ENCODE assay signal across 18 cellular contexts in the genomic region with DNA sequence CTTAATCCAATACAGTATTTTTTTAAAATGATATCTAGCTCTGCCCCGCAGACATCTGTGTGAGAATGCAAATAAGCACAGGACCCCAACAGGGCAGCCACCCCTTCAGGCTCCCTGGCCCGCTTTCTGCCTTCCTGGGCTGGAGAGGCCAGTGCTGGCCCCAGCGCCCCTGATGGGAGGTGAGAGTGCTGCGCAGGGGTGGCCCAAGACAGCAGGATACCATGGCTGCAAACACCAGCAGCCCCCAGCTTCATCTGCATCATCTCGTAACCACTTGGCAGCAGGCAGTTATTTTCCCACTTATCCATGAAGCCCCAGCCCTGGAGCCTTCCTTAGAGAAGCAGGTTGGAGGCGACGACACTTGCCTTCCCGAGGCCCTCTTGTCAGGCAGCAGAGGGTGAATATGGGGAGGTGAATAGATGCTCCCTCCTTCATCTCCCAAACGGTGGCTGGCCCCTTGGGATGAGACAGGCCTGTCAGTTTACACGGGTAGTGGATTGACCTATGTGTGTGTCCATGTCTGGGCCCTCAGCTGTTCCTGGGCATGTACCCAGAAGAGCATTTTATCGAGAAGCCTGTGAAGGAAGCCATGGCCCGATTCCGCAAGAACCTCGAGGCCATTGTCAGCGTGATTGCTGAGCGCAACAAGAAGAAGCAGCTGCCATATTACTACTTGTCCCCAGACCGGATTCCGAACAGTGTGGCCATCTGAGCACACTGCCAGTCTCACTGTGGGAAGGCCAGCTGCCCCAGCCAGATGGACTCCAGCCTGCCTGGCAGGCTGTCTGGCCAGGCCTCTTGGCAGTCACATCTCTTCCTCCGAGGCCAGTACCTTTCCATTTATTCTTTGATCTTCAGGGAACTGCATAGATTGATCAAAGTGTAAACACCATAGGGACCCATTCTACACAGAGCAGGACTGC.
DNase-seq lines count a peak whose midpoint lies in the region; ATAC-seq and TF ChIP-seq lines count a peak whose summit lies in the region.
"Had no signal": no experiment of that assay in that cellular context is flagged by ENCODE, and none has a peak within 500 bp of the region (broad histone marks: within the 10 kb centered on the region; RNA-seq: fewer than 3 reads in every experiment).

No MANE protein-coding gene starts in this region.

- H3K4me3 ChIP-seq in prostate gland, result no peak overlapping the region

- ATAC-seq in left lobe of liver (peak; percentile 98), natural killer cell (no peak)
- ATAC-seq: foreskin keratinocyte had no signal

- no peaks in the 10 kb centered on the region for H3K9me3 Mint-ChIP-seq in brain
- H3K9me3 Mint-ChIP-seq in natural killer cell, result no peaks in the 10 kb centered on the region
- H3K9me3 Mint-ChIP-seq in chondrocyte (ENCODE audit: low read depth), result no peaks in the 10 kb centered on the region
- H3K9me3 Mint-ChIP-seq: immature natural killer cell had no signal

- H3K9me3 ChIP-seq in prostate gland, result no peaks in the 10 kb centered on the region

- intact Hi-C loops in prostate gland (cut with DNase I), result no loop called here
- intact Hi-C loops in natural killer cell (cut with micrococcal nuclease), result no loop called here

- H3K27me3 Mint-ChIP-seq in brain (peaks cover 3% of the 10 kb centered on the region), natural killer cell (ENCODE audit: low read depth in 2 of 2) (no peaks in the 10 kb centered on the region), chondrocyte (ENCODE audit: low read depth) (no peaks in the 10 kb centered on the region)

- H3K27ac Mint-ChIP-seq in brain (peak overlapping the region in 3 of 5 experiments; percentile 7 to 84 (median 61)), natural killer cell (no peak overlapping the region), chondrocyte (ENCODE audit: unreplicated experiment) (no peak overlapping the region)

- TF ChIP-seq POLR2A in prostate gland (IDR thresholded peaks at IDR 0.05), result no peak

- H3K4me1 Mint-ChIP-seq in brain, result no peaks in the 10 kb centered on the region
- no peaks in the 10 kb centered on the region for H3K4me1 Mint-ChIP-seq in natural killer cell
- no peaks in the 10 kb centered on the region for H3K4me1 Mint-ChIP-seq in chondrocyte (ENCODE audit: low read depth)
- H3K4me1 Mint-ChIP-seq: immature natural killer cell had no signal

- H3K4me1 ChIP-seq in prostate gland (replicated peaks), result no peaks in the 10 kb centered on the region
- H3K4me1 ChIP-seq: foreskin keratinocyte had no signal

- peak; percentile 35 for DNase-seq in D341Med (ENCODE audit: low spot score)
- DNase-seq in left lobe of liver (ENCODE audit: low spot score), result peak; percentile 84
- DNase-seq in prostate gland (ENCODE audit: low spot score), result peak; percentile 34
- DNase-seq in NCI-H774 (lab: John Stamatoyannopoulos, UW), result no peak
- no peak for DNase-seq in natural killer cell
- no peak for DNase-seq in NCI-H1436 treated with DMSO at 0.1 percent for 48 hours (lab: John Stamatoyannopoulos, UW)
- no peak for DNase-seq in chondrocyte (ENCODE audit: low spot score)
- DNase-seq: ACHN; EL; foreskin keratinocyte; immature natural killer cell; NCI-H1105 treated with DMSO at 0.1 percent for 48 hours; RPMI8226; stimulated activated naive CD4-positive, alpha-beta T cell treated with Interleukin-2 at 50 U/mL for 16 hours; SW 1271; WERI-Rb-1 had no signal

- H3K36me3 ChIP-seq in prostate gland, result no peaks in the 10 kb centered on the region
- H3K36me3 ChIP-seq: WERI-Rb-1 had no signal

- no peak overlapping the region for H3K4me3 Mint-ChIP-seq in brain
- H3K4me3 Mint-ChIP-seq in natural killer cell, result no peak overlapping the region
- H3K4me3 Mint-ChIP-seq in chondrocyte (ENCODE audit: unreplicated experiment), result no peak overlapping the region
- H3K4me3 Mint-ChIP-seq: immature natural killer cell had no signal

- H3K27me3 ChIP-seq in prostate gland (replicated peaks; ENCODE audit: insufficient read depth), result no peaks in the 10 kb centered on the region
- H3K27me3 ChIP-seq: foreskin keratinocyte had no signal

- H3K27ac ChIP-seq in prostate gland, result no peak overlapping the region
- H3K27ac ChIP-seq: foreskin keratinocyte, KMS-11, WERI-Rb-1 had no signal

- TF ChIP-seq CTCF in brain (conservative IDR thresholded peaks at IDR 0.05) (no peak), prostate gland (IDR thresholded peaks at IDR 0.05) (no peak), natural killer cell (IDR thresholded peaks at IDR 0.05) (no peak), chondrocyte (IDR thresholded peaks at IDR 0.05) (no peak)

- 75% methylated on average over 19 of the region's 19 CpGs for WGBS in prostate gland

- H3K36me3 Mint-ChIP-seq in brain, result no peaks in the 10 kb centered on the region
- H3K36me3 Mint-ChIP-seq in natural killer cell, result no peaks in the 10 kb centered on the region
- H3K36me3 Mint-ChIP-seq in chondrocyte (ENCODE audit: low read depth), result peaks cover 1% of the 10 kb centered on the region
- H3K36me3 Mint-ChIP-seq: immature natural killer cell had no signal

Comparison
In these comparisons a context has a peak if more than half of its experiments do, and no peak if none do; other contexts are left out.
1. DNase-seq: peak in D341Med (single experiment), left lobe of liver (single experiment) and prostate gland (single experiment); none in NCI-H774 (single experiment), natural killer cell (single experiment), NCI-H1436 treated with DMSO at 0.1 percent for 48 hours (single experiment) and chondrocyte (single experiment).
2. H3K27ac Mint-ChIP-seq: peak in brain (3 of 5); none in natural killer cell (0 of 2) and chondrocyte (single experiment).